8 cellular contexts compared by ENCODE assay signal in genomic region chr12:100574262-100575074, GRCh38. TPM values are rescaled to one million over a fixed set of nuclear protein-coding genes. Genes with fewer than 3 reads are reported as not detected.
DNase-seq lines count a peak whose midpoint lies in the region; ATAC-seq and TF ChIP-seq lines count a peak whose summit lies in the region.

No MANE protein-coding gene starts in this region.

- H3K27ac ChIP-seq in right atrium auricular region (peak overlapping the region in 1 of 2 donors; percentile 77), sigmoid colon (peak overlapping the region; percentile 50 to 80 (median 72))

- peaks cover 0 to 20% of the 10 kb centered on the region in 2 donors for H3K4me1 ChIP-seq in right atrium auricular region
- H3K4me1 ChIP-seq in sigmoid colon = peaks cover 0 to 20% (median 15%) of the 10 kb centered on the region in 4 donors

- POLR2A ChIA-PET in activated CD8-positive, alpha-beta T cell treated with anti-CD3 and anti-CD28 coated beads, Interleukin-2, amount 10 ng/mL, durations not matched to agents 7 days and 5 days (lab: Charles Lee) = no interaction called here

- H3K4me3 ChIP-seq in right atrium auricular region (peak overlapping the region; percentile 39 to 68), sigmoid colon (peak overlapping the region; percentile 41 to 76 (median 64))

- no peak for TF ChIP-seq POLR2A in sigmoid colon (IDR thresholded peaks at IDR 0.05)

- WGBS in sigmoid colon, 2 donors = 5 to 17% methylated on average over 13 of the region's 13 CpGs

- H3K27me3 Mint-ChIP-seq in activated CD8-positive, alpha-beta T cell treated with anti-CD3 and anti-CD28 coated beads, Interleukin-2, amount 10 ng/mL, durations not matched to agents 7 days and 5 days (ENCODE audit: low read depth) = peaks cover 32% of the 10 kb centered on the region

- intact Hi-C loops in sigmoid colon (cut with DNase I) = loop anchor here (5.0 kb wide), 1 partner anchor 432 kb away; the partner anchor contains the start of gene BLTP3B

- no peak overlapping the region for H3K27ac Mint-ChIP-seq in activated CD8-positive, alpha-beta T cell treated with anti-CD3 and anti-CD28 coated beads, Interleukin-2, amount 10 ng/mL, durations not matched to agents 7 days and 5 days

- DNase-seq in NCI-H1417 (lab: John Stamatoyannopoulos, UW) = peak in 2 of 3 experiments; percentile 47 to 85
- DNase-seq in NCI-H1417 treated with DMSO at 0.1 percent for 48 hours (lab: John Stamatoyannopoulos, UW) = no peak
- no peak for DNase-seq in activated CD8-positive, alpha-beta T cell treated with anti-CD3 and anti-CD28 coated beads, Interleukin-2, amount 10 ng/mL, durations not matched to agents 7 days and 5 days
- DNase-seq in right atrium auricular region (ENCODE audit: low spot score) = no peak
- no peak for DNase-seq in sigmoid colon
- no peak for DNase-seq in inferior parietal cortex (ENCODE audit: extremely low spot score)
- DNase-seq in GDM1 (lab: John Stamatoyannopoulos, UW) = no peak

- no peak for TF ChIP-seq EP300 in sigmoid colon (IDR thresholded peaks at IDR 0.05)

- H3K27me3 ChIP-seq in right atrium auricular region (no peaks in the 10 kb centered on the region), sigmoid colon (no peaks in the 10 kb centered on the region)

- CTCF ChIA-PET in activated CD8-positive, alpha-beta T cell treated with anti-CD3 and anti-CD28 coated beads, Interleukin-2, amount 10 ng/mL, durations not matched to agents 7 days and 5 days (lab: Charles Lee) = no interaction called here

- ATAC-seq in HG03354 (IDR thresholded peaks at IDR 0.05; ENCODE audit: poor library complexity, severe bottlenecking, unreplicated experiment) = peak; percentile 12
- no peak for ATAC-seq in activated CD8-positive, alpha-beta T cell treated with anti-CD3 and anti-CD28 coated beads, Interleukin-2, amount 10 ng/mL, durations not matched to agents 7 days and 5 days

- no peaks in the 10 kb centered on the region for H3K36me3 ChIP-seq in right atrium auricular region
- H3K36me3 ChIP-seq in sigmoid colon = no peaks in the 10 kb centered on the region

- no peaks in the 10 kb centered on the region for H3K9me3 Mint-ChIP-seq in activated CD8-positive, alpha-beta T cell treated with anti-CD3 and anti-CD28 coated beads, Interleukin-2, amount 10 ng/mL, durations not matched to agents 7 days and 5 days (ENCODE audit: insufficient read depth)

- peaks cover 16% of the 10 kb centered on the region for H3K4me1 Mint-ChIP-seq in activated CD8-positive, alpha-beta T cell treated with anti-CD3 and anti-CD28 coated beads, Interleukin-2, amount 10 ng/mL, durations not matched to agents 7 days and 5 days (ENCODE audit: low read depth)

- peak overlapping the region; percentile 90 for H3K4me3 Mint-ChIP-seq in activated CD8-positive, alpha-beta T cell treated with anti-CD3 and anti-CD28 coated beads, Interleukin-2, amount 10 ng/mL, durations not matched to agents 7 days and 5 days

- H3K9me3 ChIP-seq in right atrium auricular region (no peaks in the 10 kb centered on the region), sigmoid colon (no peaks in the 10 kb centered on the region)

- no peaks in the 10 kb centered on the region for H3K36me3 Mint-ChIP-seq in activated CD8-positive, alpha-beta T cell treated with anti-CD3 and anti-CD28 coated beads, Interleukin-2, amount 10 ng/mL, durations not matched to agents 7 days and 5 days (ENCODE audit: low read depth)

- TF ChIP-seq CTCF in right atrium auricular region (IDR thresholded peaks at IDR 0.05) (no peak), sigmoid colon (IDR thresholded peaks at IDR 0.05) (no peak)

RNA-seq across cellular contexts. Expression of gene GAS2L3, which starts 1.0 kb away (rescaled TPM):
- 1 to 10 TPM; 2.7 to 3.5 TPM for total RNA-seq in activated CD8-positive, alpha-beta T cell treated with anti-CD3 and anti-CD28 coated beads, Interleukin-2, amount 10 ng/mL, durations not matched to agents 7 days and 5 days
- total RNA-seq in right atrium auricular region (1 to 10 TPM; 1.2 to 2.2 TPM), sigmoid colon (1 to 10 TPM; 1.6 to 6.1 (median 3.6) TPM)
- 1 to 10 TPM; 3.6 to 5.5 (median 5.4) TPM for polyA plus RNA-seq in sigmoid colon

Comparison
In these comparisons a context has a peak if more than half of its experiments do, and no peak if none do; other contexts are left out.
1. DNase-seq: peak in NCI-H1417 (2 of 3); none in NCI-H1417 treated with DMSO at 0.1 percent for 48 hours (single experiment), activated CD8-positive, alpha-beta T cell treated with anti-CD3 and anti-CD28 coated beads, Interleukin-2, amount 10 ng/mL, durations not matched to agents 7 days and 5 days (single experiment), right atrium auricular region (single experiment), sigmoid colon (single experiment), inferior parietal cortex (single experiment) and GDM1 (single experiment).